ENCODE assay signal across 8 cellular contexts in the genomic region with DNA sequence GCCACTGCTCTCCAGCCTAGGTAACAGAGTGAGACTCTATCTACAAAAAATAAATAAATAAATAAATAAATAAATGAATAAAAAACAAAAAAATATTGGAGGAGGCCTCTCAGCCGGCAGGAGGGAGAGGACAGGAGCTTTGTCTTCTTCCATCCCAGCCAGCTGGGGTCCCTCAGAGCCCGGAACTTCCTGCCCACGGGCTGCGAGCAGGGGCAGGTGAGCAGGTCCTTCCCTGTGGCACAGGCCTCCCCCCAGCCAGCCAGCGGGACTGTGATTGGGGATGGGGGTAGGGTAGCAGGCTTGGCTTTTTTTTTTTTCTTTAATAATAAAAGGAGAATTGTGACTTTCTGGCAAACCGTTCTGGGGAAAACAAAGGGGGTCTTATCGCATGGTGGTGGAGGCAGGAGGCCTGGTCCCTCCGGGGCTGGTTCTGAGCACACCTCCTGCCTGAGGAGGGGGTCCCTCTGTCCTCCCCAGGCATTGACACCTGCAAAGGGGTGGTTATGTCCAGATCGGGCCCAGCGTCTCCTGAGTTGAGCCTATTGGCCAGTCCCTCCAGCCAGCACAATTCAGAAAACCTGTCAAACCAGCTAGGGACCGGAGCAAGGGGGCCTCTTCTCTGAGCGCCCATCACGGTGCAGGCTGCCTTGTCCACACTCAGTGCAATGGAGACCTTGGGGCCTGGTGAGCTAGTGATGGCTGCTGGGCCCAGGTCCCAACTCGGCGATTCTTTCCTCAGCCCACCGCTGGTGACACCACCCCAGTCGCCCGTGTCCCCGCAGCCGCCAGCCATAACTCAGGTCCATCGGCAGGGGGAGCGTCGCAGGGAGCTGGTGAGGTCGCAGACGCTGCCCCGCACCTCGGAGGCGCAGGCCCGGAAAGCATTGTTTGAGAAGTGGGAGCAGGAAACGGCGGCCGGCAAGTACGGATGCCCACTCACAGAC. TPM values are rescaled to one million over a fixed set of nuclear protein-coding genes. Genes with fewer than 3 reads are reported as not detected.
DNase-seq lines count a peak whose midpoint lies in the region; ATAC-seq and TF ChIP-seq lines count a peak whose summit lies in the region.

No MANE protein-coding gene starts in this region.

- peaks cover 6% of the 10 kb centered on the region for H3K4me1 Mint-ChIP-seq in T-helper 17 cell

- no peaks in the 10 kb centered on the region for H3K36me3 ChIP-seq in smooth muscle cell (ENCODE audit: low read depth)

- no peaks in the 10 kb centered on the region for H4K20me1 ChIP-seq in smooth muscle cell (ENCODE audit: low read depth)

- TF ChIP-seq CTCF in GM12874 (IDR thresholded peaks at IDR 0.05; ENCODE audit: insufficient read depth, low read depth, low read length), result peak; percentile 58
- peak; percentile 17 for TF ChIP-seq CTCF in smooth muscle cell (IDR thresholded peaks at IDR 0.05; ENCODE audit: borderline replicate concordance, insufficient read depth, poor library complexity, severe bottlenecking)

- H3K27ac ChIP-seq in smooth muscle cell (ENCODE audit: low read depth), result no peak overlapping the region

- H3K27me3 Mint-ChIP-seq in T-helper 17 cell, result peaks cover 52% of the 10 kb centered on the region

- H3F3A ChIP-seq in smooth muscle cell (ENCODE audit: low read depth), result peaks cover 4% of the 10 kb centered on the region

- no peak overlapping the region for H2AFZ ChIP-seq in smooth muscle cell (ENCODE audit: low read depth)

- H3K4me3 Mint-ChIP-seq in T-helper 17 cell, result no peak overlapping the region

- no peak overlapping the region for H3K4me2 ChIP-seq in smooth muscle cell

- ATAC-seq in T-helper 17 cell, result peak; percentile 62
- ATAC-seq in GM19455 (IDR thresholded peaks at IDR 0.05; ENCODE audit: unreplicated experiment), result no peak
- ATAC-seq in HG02840 (IDR thresholded peaks at IDR 0.05; ENCODE audit: low FRiP score, unreplicated experiment), result no peak
- ATAC-seq in HG02759 (IDR thresholded peaks at IDR 0.05; ENCODE audit: unreplicated experiment), result no peak

- H3K4me1 ChIP-seq in smooth muscle cell (ENCODE audit: low read depth), result peaks cover 19% of the 10 kb centered on the region

- H3K36me3 Mint-ChIP-seq in T-helper 17 cell (ENCODE audit: low read depth), result no peaks in the 10 kb centered on the region

- no peak for DNase-seq in T-helper 17 cell
- DNase-seq in ecto neural progenitor cell (ENCODE audit: low spot score), result peak; percentile 83
- no peak for DNase-seq in smooth muscle cell (lab: John Stamatoyannopoulos, UW; ENCODE audit: unreplicated experiment)
- no peak for DNase-seq in GDM1 (lab: John Stamatoyannopoulos, UW)

- H3K27me3 ChIP-seq in smooth muscle cell (ENCODE audit: low read depth), result no peaks in the 10 kb centered on the region

- H3K79me2 ChIP-seq in smooth muscle cell (ENCODE audit: low read depth), result peaks cover 11% of the 10 kb centered on the region

- H3K27ac Mint-ChIP-seq in T-helper 17 cell, result no peak overlapping the region

- WGBS in smooth muscle cell (ENCODE audit: low lambda C conversion rate), result 60% methylated on average over 33 of the region's 33 CpGs

- H3K9me3 ChIP-seq in T-helper 17 cell (ENCODE audit: control insufficient read depth, low read length, poor library complexity, severe bottlenecking) (no peaks in the 10 kb centered on the region), smooth muscle cell (replicated peaks; ENCODE audit: low read depth) (no peaks in the 10 kb centered on the region)

- H3K4me3 ChIP-seq in smooth muscle cell, result no peak overlapping the region

- no peak overlapping the region for H3K9ac ChIP-seq in smooth muscle cell (ENCODE audit: low read depth)

RNA-seq across cellular contexts. Expression of a gene that starts 10.3 kb away (rescaled TPM):
- total RNA-seq in T-helper 17 cell (not detected), smooth muscle cell (5.0 and 5.1 TPM in 2 replicates)
- 8.3 and 14.8 TPM in 2 replicates for polyA plus RNA-seq in smooth muscle cell

RNA-seq across cellular contexts. Expression of a gene that starts 34.3 kb away (rescaled TPM):
- total RNA-seq in T-helper 17 cell (not detected), smooth muscle cell (0.27 and 0.76 TPM in 2 replicates)
- not detected in 2 replicates for polyA plus RNA-seq in smooth muscle cell

RNA-seq across cellular contexts. Expression of a gene that starts 39.5 kb away (rescaled TPM):
- 10 to 100 TPM; 63.8 to 64.4 TPM for total RNA-seq in T-helper 17 cell
- total RNA-seq in smooth muscle cell, result 14.3 and 18.1 TPM in 2 replicates
- polyA plus RNA-seq in smooth muscle cell, result 28.1 and 33.5 TPM in 2 replicates

RNA-seq across cellular contexts. Expression of a gene that starts 46.8 kb away (rescaled TPM):
- total RNA-seq in T-helper 17 cell (under 1 TPM in 1 of 2 donors, not detected in 1; 0.13 TPM), smooth muscle cell (not detected in 2 replicates)
- polyA plus RNA-seq in smooth muscle cell, result 0.32 TPM in 1 of 2 replicates, not detected in the other
